Comparison of ENCODE assay signal across 1 cellular context in genomic region chr20:32652739-32653526, GRCh38.
TF ChIP-seq lines count a peak whose summit lies in the region.

No MANE protein-coding gene starts in this region.

TF ChIP-seq in HepG2, 621 proteins besides CTCF, POLR2A, EP300 and RAD21 (continues in another document):
- TF ChIP-seq ZBTB34 (CRISPR knock-in tag; IDR thresholded peaks at IDR 0.05) (no peak), TIGD3 (CRISPR knock-in tag; IDR thresholded peaks at IDR 0.05; ENCODE audit: borderline replicate concordance) (no peak), ZNF292 (CRISPR knock-in tag; IDR thresholded peaks at IDR 0.05; ENCODE audit: borderline replicate concordance, low read depth) (peak; percentile 87), TFE3 (CRISPR knock-in tag; IDR thresholded peaks at IDR 0.05) (peak; percentile 61; the same call in 1 of the 2 replicates), SCMH1 (CRISPR knock-in tag; IDR thresholded peaks at IDR 0.05; ENCODE audit: borderline replicate concordance) (no peak), E2F1 (CRISPR knock-in tag; IDR thresholded peaks at IDR 0.05) (no peak; the same call in 1 of the 2 replicates), MIXL1 (CRISPR knock-in tag; IDR thresholded peaks at IDR 0.05) (peak; percentile 94), ARNT (IDR thresholded peaks at IDR 0.05) (no peak), PCBP1 (IDR thresholded peaks at IDR 0.05; ENCODE audit: borderline replicate concordance, low read depth, low read length) (no peak), ZNF274 (CRISPR knock-in tag; IDR thresholded peaks at IDR 0.05) (peak; percentile 70), IKZF5 (CRISPR knock-in tag; IDR thresholded peaks at IDR 0.05) (peak; percentile 97), HOXD1 (CRISPR knock-in tag; IDR thresholded peaks at IDR 0.05) (0 out of 2 replicates have a peak, but pooled peaks have one; percentile 50), NAIF1 (CRISPR knock-in tag; IDR thresholded peaks at IDR 0.05; ENCODE audit: borderline replicate concordance) (no peak), KIAA2018 (CRISPR knock-in tag; IDR thresholded peaks at IDR 0.05; ENCODE audit: borderline replicate concordance) (peak; percentile 85; the same call in 1 of the 2 replicates), ZNF124 (CRISPR knock-in tag; IDR thresholded peaks at IDR 0.05) (peak; percentile 91), RCOR2 (CRISPR knock-in tag; IDR thresholded peaks at IDR 0.05) (peak; percentile 86), TBL1XR1 (IDR thresholded peaks at IDR 0.05; ENCODE audit: borderline replicate concordance, low read length, partially characterized antibody) (peak; percentile 55), NFE2L2 (IDR thresholded peaks at IDR 0.05; ENCODE audit: low read length) (no peak), MEF2D (CRISPR knock-in tag; IDR thresholded peaks at IDR 0.05) (peak; percentile 83), ZNF761 (CRISPR knock-in tag; conservative IDR thresholded peaks at IDR 0.05) (no peak), ZSCAN25 (CRISPR knock-in tag; IDR thresholded peaks at IDR 0.05) (peak; percentile 95), ETS1 (CRISPR knock-in tag; IDR thresholded peaks at IDR 0.05) (no peak), PPARG (CRISPR knock-in tag; conservative IDR thresholded peaks at IDR 0.05) (peak; percentile 85; the same call in 1 of the 2 replicates), MIER3 (CRISPR knock-in tag; IDR thresholded peaks at IDR 0.05; ENCODE audit: borderline replicate concordance) (peak; percentile 96; the same call in 1 of the 2 replicates), XBP1 (CRISPR knock-in tag; IDR thresholded peaks at IDR 0.05) (0 out of 2 replicates have a peak, but pooled peaks have one; percentile 6), NONO (IDR thresholded peaks at IDR 0.05) (no peak), NONO (CRISPR knock-in tag; conservative IDR thresholded peaks at IDR 0.05) (peak; percentile 89), NR2C2 (CRISPR knock-in tag; IDR thresholded peaks at IDR 0.05; ENCODE audit: borderline replicate concordance) (no peak), DRAP1 (CRISPR knock-in tag; IDR thresholded peaks at IDR 0.05) (peak; percentile 81), PRDM4 (CRISPR knock-in tag; IDR thresholded peaks at IDR 0.05; ENCODE audit: borderline replicate concordance) (no peak), ZBTB33 (CRISPR knock-in tag; IDR thresholded peaks at IDR 0.05) (no peak; the same call in none of the 2 replicates), KAT2B (IDR thresholded peaks at IDR 0.05; ENCODE audit: borderline replicate concordance, low read depth, low read length) (no peak), CHCHD3 (CRISPR knock-in tag; IDR thresholded peaks at IDR 0.05) (peak; percentile 78; the same call in 1 of the 2 replicates), ZBTB21 (CRISPR knock-in tag; IDR thresholded peaks at IDR 0.05) (no peak; the same call in 1 of the 2 replicates)
